Comparison of ENCODE assay signal across 8 cellular contexts in genomic region chrX:21374163-21374993, GRCh38. TPM values are rescaled to one million over a fixed set of nuclear protein-coding genes. Genes with fewer than 3 reads are reported as not detected.
DNase-seq lines count a peak whose midpoint lies in the region; ATAC-seq and TF ChIP-seq lines count a peak whose summit lies in the region.

Gene CNKSR2 (plus strand): TSS chrX:21374418. CDS start chrX:21374898, 480 bp downstream.

- no peaks in the 10 kb centered on the region for H3K9me3 Mint-ChIP-seq in neural crest cell

- H3K4me1 Mint-ChIP-seq in neural crest cell = peaks cover 33% of the 10 kb centered on the region

- peak within 1 kb of the TSS; percentile 95 for H3K4me3 Mint-ChIP-seq in neural crest cell

- H3K36me3 Mint-ChIP-seq in neural crest cell (ENCODE audit: low read depth) = no peaks in the 10 kb centered on the region

- POLR2A ChIA-PET in A673 (lab: Charles Lee; ENCODE audit: low non-redundant PET) = no interaction called here

- H3K4me1 ChIP-seq in A673 (ENCODE audit: insufficient read depth, low read length, poor library complexity, severe bottlenecking) (no peaks in the 10 kb centered on the region), esophagus (ENCODE audit: control insufficient read depth in 2 of 2, insufficient read depth in 2 of 2, low read length in 1 of 2) (no peaks in the 10 kb centered on the region), subcutaneous abdominal adipose tissue (ENCODE audit: control insufficient read depth in 5 of 5, insufficient read depth in 5 of 5, low read length in 5 of 5) (peaks cover 0 to 13% (median 11%) of the 10 kb centered on the region in 5 donors)

- H3K27me3 Mint-ChIP-seq in neural crest cell (ENCODE audit: low read depth) = peaks cover 21% of the 10 kb centered on the region

- DNase-seq in A673 (ENCODE audit: low spot score) = peak; percentile 39
- peak; percentile 74 to 86 for DNase-seq in NCI-H524 (lab: John Stamatoyannopoulos, UW)
- peak; percentile 68 for DNase-seq in activated CD8-positive, alpha-beta memory T cell treated with anti-CD3 and anti-CD28 coated beads, Interleukin-2, amount 50 U/mL, for 4 hours
- DNase-seq in neural crest cell (ENCODE audit: low read depth, low spot score) = peak; percentile 81

- H3K9me3 ChIP-seq in A673 (ENCODE audit: low read depth, low read length, poor library complexity, severe bottlenecking) (no peaks in the 10 kb centered on the region), esophagus (ENCODE audit: control insufficient read depth in 2 of 2, insufficient read depth in 1 of 2, low read depth in 1 of 2, low read length in 1 of 2) (no peaks in the 10 kb centered on the region), subcutaneous abdominal adipose tissue (ENCODE audit: control insufficient read depth in 5 of 5, low read length in 5 of 5) (no peaks in the 10 kb centered on the region)

- H3K36me3 ChIP-seq in A673 (ENCODE audit: insufficient read depth, low read length, poor library complexity, severe bottlenecking) (no peaks in the 10 kb centered on the region), esophagus (ENCODE audit: control insufficient read depth in 2 of 2, insufficient read depth in 2 of 2, low read length in 1 of 2) (no peaks in the 10 kb centered on the region), subcutaneous abdominal adipose tissue (ENCODE audit: control insufficient read depth in 5 of 5, insufficient read depth in 5 of 5, low read length in 5 of 5) (no peaks in the 10 kb centered on the region)

- no peak within 1 kb of the TSS for H3K27ac ChIP-seq in A673 (ENCODE audit: low read depth, low read length, poor library complexity, severe bottlenecking)
- H3K27ac ChIP-seq in esophagus (ENCODE audit: low read depth in 2 of 2, low read length in 1 of 2) = no peak within 1 kb of the TSS
- no peak within 1 kb of the TSS for H3K27ac ChIP-seq in subcutaneous abdominal adipose tissue (ENCODE audit: low read depth, low read length)

- peak within 1 kb of the TSS; percentile 35 for H3K4me3 ChIP-seq in A673 (ENCODE audit: low read depth, low read length, poor library complexity, severe bottlenecking)
- H3K4me3 ChIP-seq in esophagus (ENCODE audit: low read depth in 1 of 2, low read length in 2 of 2) = peak within 1 kb of the TSS; percentile 40 to 45
- peak within 1 kb of the TSS in 4 of 5 donors; percentile 61 to 75 (median 64) for H3K4me3 ChIP-seq in subcutaneous abdominal adipose tissue (ENCODE audit: low read depth in 1 of 5, low read length in 5 of 5)

- H3K27me3 ChIP-seq in A673 (replicated peaks; ENCODE audit: insufficient read depth, low read depth, low read length, poor library complexity) = peaks cover 40% of the 10 kb centered on the region
- peaks cover 0 to 5% of the 10 kb centered on the region in 2 donors for H3K27me3 ChIP-seq in esophagus (ENCODE audit: control insufficient read depth in 1 of 2, insufficient read depth in 2 of 2, low read length in 2 of 2)
- H3K27me3 ChIP-seq in subcutaneous abdominal adipose tissue (ENCODE audit: control insufficient read depth in 5 of 5, insufficient read depth in 4 of 5, low read length in 5 of 5) = peaks cover 0 to 18% (median 9%) of the 10 kb centered on the region in 5 donors

- 1 to 30% methylated on average over 75 to 94 of the region's 94 CpGs for WGBS in esophagus, 2 donors

- ATAC-seq in GM18873 (IDR thresholded peaks at IDR 0.05; ENCODE audit: low FRiP score, unreplicated experiment) (peak; percentile 77), HG03159 (IDR thresholded peaks at IDR 0.05; ENCODE audit: unreplicated experiment) (peak; percentile 71)

- CTCF ChIA-PET in A673 (lab: Charles Lee) = no interaction called here

- no peak for TF ChIP-seq CTCF in A673 (conservative IDR thresholded peaks at IDR 0.05; ENCODE audit: low read depth, low read length)
- no peak for TF ChIP-seq CTCF in neural crest cell (conservative IDR thresholded peaks at IDR 0.05)

- intact Hi-C loops in A673 (cut with micrococcal nuclease; ENCODE audit: unreplicated experiment) = loop anchor here (10.0 kb wide), 1 partner anchor 840 kb away; no protein-coding TSS in a partner anchor

- H3K9ac ChIP-seq in subcutaneous abdominal adipose tissue (ENCODE audit: low read length in 5 of 5) = peak within 1 kb of the TSS in 2 of 5 donors; percentile 16 to 41

- no TSS peak for BruUV-seq in A673 (replicated peaks; lab: Mats Ljungman, UMichigan)

- H3K27ac Mint-ChIP-seq in neural crest cell (ENCODE audit: unreplicated experiment) = peak within 1 kb of the TSS; percentile 97

RNA-seq across cellular contexts. Expression of gene CNKSR2, which starts in this region (rescaled TPM):
- total RNA-seq in A673 (2021) (0.96 and 1.5 TPM in 2 replicates), neural crest cell (21.0 and 22.4 TPM in 2 replicates)
- polyA plus RNA-seq in esophagus = under 1 TPM; 0.07 to 0.10 TPM
